ENCODE assay signal across 9 cellular contexts in genomic region chr7:158431941-158432347, GRCh38.
DNase-seq lines count a peak whose midpoint lies in the region; ATAC-seq and TF ChIP-seq lines count a peak whose summit lies in the region.
"Had no signal": no experiment of that assay in that cellular context is flagged by ENCODE, and none has a peak within 500 bp of the region (broad histone marks: within the 10 kb centered on the region; RNA-seq: fewer than 3 reads in every experiment).

No MANE protein-coding gene starts in this region.

- H3K4ac ChIP-seq in H9 (ENCODE audit: low read depth, low read length): no peak overlapping the region

- no peak overlapping the region for H3K4me2 ChIP-seq in H9 (ENCODE audit: insufficient read depth, insufficient read length, low read length)

- H4K20me1 ChIP-seq in H9 (ENCODE audit: control insufficient read depth, insufficient read depth, insufficient read length): no peaks in the 10 kb centered on the region

- intact Hi-C loops in right cardiac atrium (cut with DNase I): no loop called here

- peaks cover 3 to 11% (median 7%) of the 10 kb centered on the region in 3 experiments; a peak in 5 of 7 replicates for H3K36me3 Mint-ChIP-seq in H9 (ENCODE audit: insufficient read depth in 1 of 3, low read depth in 3 of 3)
- H3K36me3 Mint-ChIP-seq in stimulated activated memory B cell treated with anti-CD40 and anti-IgM and Interleukin-4, amounts not matched to agents 10 μg/mL and 1 μg/mL and 100 μg/mL, for 72 hours: no peaks in the 10 kb centered on the region
- no peaks in the 10 kb centered on the region for H3K36me3 Mint-ChIP-seq in activated CD8-positive, alpha-beta memory T cell treated with anti-CD3 and anti-CD28 coated beads, Interleukin-2, amount 10 ng/mL, durations not matched to agents 7 days and 5 days

- no peak overlapping the region for H3K23ac ChIP-seq in H9 (ENCODE audit: insufficient read length, low read depth, low read length)

- H3K9me3 ChIP-seq in H9 (ENCODE audit: control insufficient read depth, low read depth, low read length) (no peaks in the 10 kb centered on the region), right cardiac atrium (ENCODE audit: control insufficient read depth, low read length) (no peaks in the 10 kb centered on the region)

- no peak overlapping the region for H2BK15ac ChIP-seq in H9 (ENCODE audit: low read depth, low read length)

- no peak for DNase-seq in H9
- DNase-seq in T1000 (lab: John Stamatoyannopoulos, UW): peak; percentile 81
- DNase-seq in right cardiac atrium: peak in 2 of 3 donors; percentile 77 to 79
- DNase-seq in activated CD8-positive, alpha-beta memory T cell treated with anti-CD3 and anti-CD28 coated beads, Interleukin-2, amount 10 ng/mL, durations not matched to agents 7 days and 5 days: no peak
- DNase-seq in HUDEP-2 (lab: John Stamatoyannopoulos, UW; ENCODE audit: unreplicated experiment in 76 of 76): no peak
- DNase-seq in HPDE6-E6E7 (ENCODE audit: extremely low spot score): no peak
- DNase-seq in middle frontal gyrus (ENCODE audit: extremely low spot score, low spot score): no peak
- DNase-seq: stimulated activated naive CD4-positive, alpha-beta T cell treated with Interleukin-2 at 50 U/mL for 16 hours had no signal

- H3K4me3 ChIP-seq in right cardiac atrium (ENCODE audit: low read length): no peak overlapping the region

- H2BK5ac ChIP-seq in H9 (ENCODE audit: insufficient read length, low read length): no peak overlapping the region

- H3K4me3 Mint-ChIP-seq in H9: no peak overlapping the region
- H3K4me3 Mint-ChIP-seq in stimulated activated memory B cell treated with anti-CD40 and anti-IgM and Interleukin-4, amounts not matched to agents 10 μg/mL and 1 μg/mL and 100 μg/mL, for 72 hours: no peak overlapping the region
- H3K4me3 Mint-ChIP-seq in activated CD8-positive, alpha-beta memory T cell treated with anti-CD3 and anti-CD28 coated beads, Interleukin-2, amount 10 ng/mL, durations not matched to agents 7 days and 5 days: no peak overlapping the region

- H3K4me1 Mint-ChIP-seq in H9: peaks cover 9 to 15% of the 10 kb centered on the region in 2 experiments
- H3K4me1 Mint-ChIP-seq in stimulated activated memory B cell treated with anti-CD40 and anti-IgM and Interleukin-4, amounts not matched to agents 10 μg/mL and 1 μg/mL and 100 μg/mL, for 72 hours: peaks cover 15% of the 10 kb centered on the region
- peaks cover 5% of the 10 kb centered on the region for H3K4me1 Mint-ChIP-seq in activated CD8-positive, alpha-beta memory T cell treated with anti-CD3 and anti-CD28 coated beads, Interleukin-2, amount 10 ng/mL, durations not matched to agents 7 days and 5 days

- peak overlapping the region in 2 of 3 experiments; percentile 17 to 25; a peak in 1 of 7 replicates for H3K27ac Mint-ChIP-seq in H9
- peak overlapping the region; percentile 35 for H3K27ac Mint-ChIP-seq in stimulated activated memory B cell treated with anti-CD40 and anti-IgM and Interleukin-4, amounts not matched to agents 10 μg/mL and 1 μg/mL and 100 μg/mL, for 72 hours
- no peak overlapping the region for H3K27ac Mint-ChIP-seq in activated CD8-positive, alpha-beta memory T cell treated with anti-CD3 and anti-CD28 coated beads, Interleukin-2, amount 10 ng/mL, durations not matched to agents 7 days and 5 days

- no peak for TF ChIP-seq CTCF in H9 (conservative IDR thresholded peaks at IDR 0.05)

- no peak overlapping the region for H3K56ac ChIP-seq in H9 (ENCODE audit: insufficient read length, low read depth, low read length)

- H4K8ac ChIP-seq in H9 (replicated peaks; ENCODE audit: insufficient read length, low read depth, low read length): no peak overlapping the region

- no peak overlapping the region for H4K91ac ChIP-seq in H9 (ENCODE audit: insufficient read length, low read depth, low read length)

- no peak overlapping the region for H3K14ac ChIP-seq in H9 (ENCODE audit: insufficient read depth, low read length)

- no peaks in the 10 kb centered on the region for H3K23me2 ChIP-seq in H9 (ENCODE audit: insufficient read length, low read depth, low read length, poor library complexity, severe bottlenecking)

- H4K5ac ChIP-seq in H9 (ENCODE audit: insufficient read length, low read depth, low read length): no peak overlapping the region

- H3K79me1 ChIP-seq in H9 (ENCODE audit: insufficient read depth, low read depth, low read length, poor library complexity, severe bottlenecking): no peaks in the 10 kb centered on the region

- no CpG with 5 or more reads among the region's 14 CpGs for WGBS in H9 (ENCODE audit: extremely low coverage, insufficient read length, low lambda C conversion rate)
- WGBS in right cardiac atrium: 47% methylated on average over 14 of the region's 14 CpGs

- no peak overlapping the region for H3T11ph ChIP-seq in H9 (ENCODE audit: low read length)

- ATAC-seq in right cardiac atrium: peak; percentile 89 to 94
- peak; percentile 54 for ATAC-seq in stimulated activated memory B cell treated with anti-CD40 and anti-IgM and Interleukin-4, amounts not matched to agents 10 μg/mL and 1 μg/mL and 100 μg/mL, for 72 hours
- ATAC-seq in activated CD8-positive, alpha-beta memory T cell treated with anti-CD3 and anti-CD28 coated beads, Interleukin-2, amount 10 ng/mL, durations not matched to agents 7 days and 5 days: no peak

- no peak overlapping the region for H3K9ac ChIP-seq in H9 (ENCODE audit: extremely low read depth, insufficient read length, low read length)

- no peak overlapping the region for H2BK12ac ChIP-seq in H9 (ENCODE audit: insufficient read length, low read depth, low read length)

- no peak overlapping the region for H2BK120ac ChIP-seq in H9 (ENCODE audit: low read depth, low read length, poor library complexity, severe bottlenecking)

- H3K27ac ChIP-seq in H9 (ENCODE audit: insufficient read length, low read depth, low read length): no peak overlapping the region
- no peak overlapping the region for H3K27ac ChIP-seq in right cardiac atrium (ENCODE audit: low read length)

- H3K18ac ChIP-seq in H9 (ENCODE audit: insufficient read length, low read depth, low read length): no peak overlapping the region

- CTCF ChIA-PET in activated CD8-positive, alpha-beta memory T cell treated with anti-CD3 and anti-CD28 coated beads, Interleukin-2, amount 10 ng/mL, durations not matched to agents 7 days and 5 days (lab: Charles Lee): no interaction called here

- peaks cover 5% of the 10 kb centered on the region in 2 experiments; a peak in 2 of 5 replicates for H3K9me3 Mint-ChIP-seq in H9
- H3K9me3 Mint-ChIP-seq in stimulated activated memory B cell treated with anti-CD40 and anti-IgM and Interleukin-4, amounts not matched to agents 10 μg/mL and 1 μg/mL and 100 μg/mL, for 72 hours: no peaks in the 10 kb centered on the region
- H3K9me3 Mint-ChIP-seq in activated CD8-positive, alpha-beta memory T cell treated with anti-CD3 and anti-CD28 coated beads, Interleukin-2, amount 10 ng/mL, durations not matched to agents 7 days and 5 days (ENCODE audit: low read depth): no peaks in the 10 kb centered on the region

- no peaks in the 10 kb centered on the region for H3K79me2 ChIP-seq in H9 (ENCODE audit: insufficient read depth, low read length)

- no peak overlapping the region for H2BK20ac ChIP-seq in H9 (ENCODE audit: low read depth, low read length, poor library complexity, severe bottlenecking)

- H3K4me1 ChIP-seq in H9 (ENCODE audit: insufficient read depth, low read length) (no peaks in the 10 kb centered on the region), right cardiac atrium (ENCODE audit: control insufficient read depth, insufficient read depth, low read length) (no peaks in the 10 kb centered on the region)

- H3K27me3 Mint-ChIP-seq in H9 (ENCODE audit: low read depth): peaks cover 2% of the 10 kb centered on the region; the same call in 1 of the 2 replicates
- peaks cover under 1% of the 10 kb centered on the region for H3K27me3 Mint-ChIP-seq in stimulated activated memory B cell treated with anti-CD40 and anti-IgM and Interleukin-4, amounts not matched to agents 10 μg/mL and 1 μg/mL and 100 μg/mL, for 72 hours
- peaks cover 8% of the 10 kb centered on the region for H3K27me3 Mint-ChIP-seq in activated CD8-positive, alpha-beta memory T cell treated with anti-CD3 and anti-CD28 coated beads, Interleukin-2, amount 10 ng/mL, durations not matched to agents 7 days and 5 days

- H3K27me3 ChIP-seq in H9 (ENCODE audit: insufficient read depth, low read length) (no peaks in the 10 kb centered on the region), right cardiac atrium (ENCODE audit: control insufficient read depth, insufficient read depth) (no peaks in the 10 kb centered on the region)

- no peak overlapping the region for H2AK5ac ChIP-seq in H9 (ENCODE audit: insufficient read length, low read length)

- H2AFZ ChIP-seq in H9 (ENCODE audit: low read length): no peak overlapping the region

Comparison
In these comparisons a context has a peak if more than half of its experiments do, and no peak if none do; other contexts are left out.
1. DNase-seq: peak in T1000 (single experiment) and right cardiac atrium (2 of 3); none in H9 (single experiment), activated CD8-positive, alpha-beta memory T cell treated with anti-CD3 and anti-CD28 coated beads, Interleukin-2, amount 10 ng/mL, durations not matched to agents 7 days and 5 days (single experiment), HUDEP-2 (0 of 76), HPDE6-E6E7 (single experiment) and middle frontal gyrus (single experiment).